ENCODE assay signal across 7 cellular contexts in the genomic region with DNA sequence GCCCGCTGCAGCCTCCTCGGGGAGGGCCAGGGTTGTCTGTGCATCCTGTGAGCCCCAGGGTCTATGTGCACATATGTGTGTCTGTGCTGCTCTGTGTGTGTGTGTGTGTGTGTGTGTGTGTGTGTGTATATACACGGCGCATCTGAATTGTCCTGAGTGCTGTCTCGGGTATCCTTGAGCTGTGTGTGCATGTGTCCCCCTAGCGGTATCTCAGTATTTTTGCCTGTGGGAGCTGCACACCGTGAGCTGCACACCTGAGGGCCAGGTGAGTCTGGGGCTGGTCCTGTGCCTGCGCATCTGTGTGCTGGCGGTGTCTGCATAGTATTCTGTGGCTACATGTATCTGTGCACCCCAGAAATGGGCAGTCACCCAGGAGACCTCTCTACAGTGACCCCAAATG. TPM values are rescaled to one million over a fixed set of nuclear protein-coding genes. Genes with fewer than 3 reads are reported as not detected.
DNase-seq lines count a peak whose midpoint lies in the region; ATAC-seq, FAIRE-seq and TF ChIP-seq lines count a peak whose summit lies in the region.
"Not testable (repeated sequence)": the region's sequence is repeated elsewhere in the genome, so short reads cannot be mapped to it uniquely, and the experiment has no call there.

No MANE protein-coding gene starts in this region.

- ATAC-seq in HCT116 (peak; percentile 82), T-cell (replicated peaks in 1 of 4) (peak; percentile 55 to 78 (median 75)), K562 (peak; percentile 72), heart right ventricle (peak in 5 of 8 donors; percentile 38 to 61 (median 56)), memory B cell (ENCODE audit: low read depth) (peak; percentile 62)
- ATAC-seq in activated CD8-positive, alpha-beta T cell treated with anti-CD3 and anti-CD28 coated beads, Interleukin-2, amount 10 ng/mL, durations not matched to agents 7 days and 5 days, result peak; percentile 47
- peak; percentile 31 to 69 for ATAC-seq in stimulated activated naive B cell treated with anti-CD40 and anti-IgM and Interleukin-4, amounts not matched to agents 10 μg/mL and 1 μg/mL and 100 μg/mL, for 72 hours (replicated peaks)

- not testable (repeated sequence) for H3K79me2 ChIP-seq in HCT116 (ENCODE audit: insufficient read depth, low read length); K562 (ENCODE audit: control insufficient read depth, insufficient read depth, low read length)

- H3K4me3 ChIP-seq in HCT116 (replicated peaks in 1 of 2; ENCODE audit: low read depth in 1 of 2, low read length in 2 of 2); K562; heart right ventricle: not testable (repeated sequence)

- H3K4me2 ChIP-seq in HCT116 (ENCODE audit: low read length); K562 (ENCODE audit: insufficient read depth, low read length): not testable (repeated sequence)

- TF ChIP-seq EP300 in K562 (IDR thresholded peaks at IDR 0.05; ENCODE audit: low read length), result not testable (repeated sequence)

- not testable (repeated sequence) for H3K9me2 ChIP-seq in HCT116 (ENCODE audit: insufficient read depth)

- POLR2A ChIA-PET in HCT116 (lab: Charles Lee); T-cell (lab: Charles Lee); activated CD8-positive, alpha-beta T cell treated with anti-CD3 and anti-CD28 coated beads, Interleukin-2, amount 10 ng/mL, durations not matched to agents 7 days and 5 days (lab: Charles Lee); K562 (lab: Yijun Ruan, JAX): not testable (repeated sequence)

- not testable (repeated sequence) for H3K9ac ChIP-seq in HCT116 (ENCODE audit: low read length); K562 (ENCODE audit: insufficient read depth in 1 of 2, low read depth in 2 of 2, low read length in 2 of 2)

- TF ChIP-seq POLR2A in HCT116 (IDR thresholded peaks at IDR 0.05; ENCODE audit: borderline replicate concordance, extremely low read depth, insufficient read depth, insufficient read length); K562 (conservative IDR thresholded peaks at IDR 0.05): not testable (repeated sequence)

- not testable (repeated sequence) for FAIRE-seq in K562 (lab: Jason Lieb, UNC)

- H3K27ac ChIP-seq in HCT116 (ENCODE audit: low read depth, low read length); K562 (ENCODE audit: extremely low read depth, low read depth, low read length); heart right ventricle: not testable (repeated sequence)

- H3K4me1 Mint-ChIP-seq in T-cell; activated CD8-positive, alpha-beta T cell treated with anti-CD3 and anti-CD28 coated beads, Interleukin-2, amount 10 ng/mL, durations not matched to agents 7 days and 5 days (ENCODE audit: low read depth); memory B cell; stimulated activated naive B cell treated with anti-CD40 and anti-IgM and Interleukin-4, amounts not matched to agents 10 μg/mL and 1 μg/mL and 100 μg/mL, for 72 hours: not testable (repeated sequence)

- CTCF ChIA-PET in HCT116 (lab: Charles Lee); T-cell (lab: Charles Lee); activated CD8-positive, alpha-beta T cell treated with anti-CD3 and anti-CD28 coated beads, Interleukin-2, amount 10 ng/mL, durations not matched to agents 7 days and 5 days (lab: Charles Lee); K562 (lab: Yijun Ruan, JAX; ENCODE audit: low intra/inter-chr PET ratio): not testable (repeated sequence)

- not testable (repeated sequence) for H3K9me3 Mint-ChIP-seq in T-cell; activated CD8-positive, alpha-beta T cell treated with anti-CD3 and anti-CD28 coated beads, Interleukin-2, amount 10 ng/mL, durations not matched to agents 7 days and 5 days (ENCODE audit: insufficient read depth); memory B cell; stimulated activated naive B cell treated with anti-CD40 and anti-IgM and Interleukin-4, amounts not matched to agents 10 μg/mL and 1 μg/mL and 100 μg/mL, for 72 hours

- H3K9me1 ChIP-seq in K562 (ENCODE audit: control insufficient read depth, insufficient read depth, low read length), result not testable (repeated sequence)

- not testable (repeated sequence) for TF ChIP-seq RAD21 in HCT116 (IDR thresholded peaks at IDR 0.05; ENCODE audit: low read depth); K562 (CRISPR knock-in tag; conservative IDR thresholded peaks at IDR 0.05 in 1 of 2, IDR thresholded peaks at IDR 0.05 in 1 of 2)

- H3K27me3 ChIP-seq in HCT116 (ENCODE audit: insufficient read depth, low read length); K562 (ENCODE audit: control insufficient read depth in 2 of 2, insufficient read depth in 2 of 2, low read length in 2 of 2); heart right ventricle: not testable (repeated sequence)

- not testable (repeated sequence) for H2AFZ ChIP-seq in HCT116 (ENCODE audit: low read depth, low read length, poor library complexity, severe bottlenecking); K562 (ENCODE audit: low read depth, low read length)

- not testable (repeated sequence) for H3K4me3 Mint-ChIP-seq in T-cell; activated CD8-positive, alpha-beta T cell treated with anti-CD3 and anti-CD28 coated beads, Interleukin-2, amount 10 ng/mL, durations not matched to agents 7 days and 5 days; memory B cell; stimulated activated naive B cell treated with anti-CD40 and anti-IgM and Interleukin-4, amounts not matched to agents 10 μg/mL and 1 μg/mL and 100 μg/mL, for 72 hours

- DNase-seq in HCT116 (ENCODE audit: low read depth, low spot score); T-cell; activated CD8-positive, alpha-beta T cell treated with anti-CD3 and anti-CD28 coated beads, Interleukin-2, amount 10 ng/mL, durations not matched to agents 7 days and 5 days; K562 (ENCODE audit: extremely low read depth in 1 of 4, low spot score in 3 of 4); heart right ventricle; memory B cell (ENCODE audit: low spot score in 2 of 2); stimulated activated naive B cell treated with anti-CD40 and anti-IgM and Interleukin-4, amounts not matched to agents 10 μg/mL and 1 μg/mL and 100 μg/mL, for 72 hours: not testable (repeated sequence)

- not testable (repeated sequence) for H3K4me1 ChIP-seq in HCT116 (ENCODE audit: control insufficient read depth in 1 of 2, insufficient read depth in 2 of 2, low read length in 2 of 2); K562 (replicated peaks in 1 of 2; ENCODE audit: control insufficient read depth in 2 of 2, insufficient read depth in 2 of 2, low read length in 2 of 2); heart right ventricle

- not testable (repeated sequence) for H3K9me3 ChIP-seq in HCT116 (ENCODE audit: control insufficient read depth in 1 of 2, insufficient read depth in 1 of 2, low read depth in 1 of 2, low read length in 2 of 2); K562 (replicated peaks; ENCODE audit: control insufficient read depth, insufficient read depth, low read depth, low read length); heart right ventricle

- not testable (repeated sequence) for H3K36me3 Mint-ChIP-seq in T-cell; activated CD8-positive, alpha-beta T cell treated with anti-CD3 and anti-CD28 coated beads, Interleukin-2, amount 10 ng/mL, durations not matched to agents 7 days and 5 days (ENCODE audit: low read depth); memory B cell; stimulated activated naive B cell treated with anti-CD40 and anti-IgM and Interleukin-4, amounts not matched to agents 10 μg/mL and 1 μg/mL and 100 μg/mL, for 72 hours

- not testable (repeated sequence) for H3K36me3 ChIP-seq in HCT116 (ENCODE audit: control insufficient read depth in 1 of 2, insufficient read depth in 2 of 2, low read length in 2 of 2); K562 (ENCODE audit: control insufficient read depth, insufficient read depth, low read length); heart right ventricle

- H4K20me1 ChIP-seq in HCT116 (ENCODE audit: insufficient read depth); K562 (replicated peaks; ENCODE audit: control insufficient read depth, insufficient read depth, low read length): not testable (repeated sequence)

- H3K27me3 Mint-ChIP-seq in T-cell; activated CD8-positive, alpha-beta T cell treated with anti-CD3 and anti-CD28 coated beads, Interleukin-2, amount 10 ng/mL, durations not matched to agents 7 days and 5 days (ENCODE audit: low read depth); memory B cell; stimulated activated naive B cell treated with anti-CD40 and anti-IgM and Interleukin-4, amounts not matched to agents 10 μg/mL and 1 μg/mL and 100 μg/mL, for 72 hours: not testable (repeated sequence)

- BruUV-seq in HCT116 (replicated peaks; lab: Mats Ljungman, UMichigan); K562 (replicated peaks; lab: Mats Ljungman, UMichigan): not testable (repeated sequence)

- RAD21 ChIA-PET in HCT116 (lab: Charles Lee; ENCODE audit: low non-redundant PET in 1 of 2, low total read pairs in 2 of 2, uncharacterized antibody in 2 of 2, unreplicated experiment in 2 of 2), result not testable (repeated sequence)

- in situ Hi-C loops in K562 (cut with MboI), result loop anchor here (5.0 to 10.0 kb wide), 2 partner anchors 75 to 367 kb away; no protein-coding TSS in a partner anchor

- WGBS in K562 (ENCODE audit: insufficient coverage, low coverage, missing lambda C conversion rate), result 76% methylated on average over 2 of the region's 9 CpGs
- WGBS in heart right ventricle, 2 donors, result 16 to 26% methylated on average over 4 to 5 of the region's 9 CpGs

- TF ChIP-seq CTCF in HCT116 (IDR thresholded peaks at IDR 0.05 in 2 of 3, conservative IDR thresholded peaks at IDR 0.05 in 1 of 3; ENCODE audit: borderline replicate concordance in 1 of 3, insufficient read depth in 1 of 3, low read depth in 2 of 3, low read length in 2 of 3); K562 (IDR thresholded peaks at IDR 0.05 in 2 of 3, conservative IDR thresholded peaks at IDR 0.05 in 1 of 3; ENCODE audit: insufficient read depth in 2 of 3, low read depth in 1 of 3, low read length in 3 of 3); heart right ventricle (IDR thresholded peaks at IDR 0.05): not testable (repeated sequence)

- intact Hi-C loops in HCT116 (cut with micrococcal nuclease); K562 (cut with micrococcal nuclease); heart right ventricle (cut with DNase I): not testable (repeated sequence)

- not testable (repeated sequence) for H3K27ac Mint-ChIP-seq in T-cell; activated CD8-positive, alpha-beta T cell treated with anti-CD3 and anti-CD28 coated beads, Interleukin-2, amount 10 ng/mL, durations not matched to agents 7 days and 5 days; memory B cell; stimulated activated naive B cell treated with anti-CD40 and anti-IgM and Interleukin-4, amounts not matched to agents 10 μg/mL and 1 μg/mL and 100 μg/mL, for 72 hours

RNA-seq across cellular contexts. Expression of a gene that starts 11.8 kb away (rescaled TPM):
- total RNA-seq in HCT116 (2021; ENCODE audit: unreplicated experiment), result 1.1 TPM
- 0.57 and 0.82 TPM in 2 replicates for polyA plus RNA-seq in HCT116 (2012)
- total RNA-seq in T-cell, result 1 to 10 TPM; 3.8 to 6.6 (median 4.5) TPM
- 1 to 10 TPM; 3.7 to 4.3 TPM for total RNA-seq in activated CD8-positive, alpha-beta T cell treated with anti-CD3 and anti-CD28 coated beads, Interleukin-2, amount 10 ng/mL, durations not matched to agents 7 days and 5 days
- total RNA-seq in K562 (2011; cell fraction: chromatin; rRNA removed; ENCODE audit: low replicate concordance), result 25.9 and 119 TPM in 2 replicates
- 4.0 and 9.3 TPM in 2 replicates for total RNA-seq in K562 (2011; cell fraction: nucleolus; rRNA removed)
- total RNA-seq in K562 (2011; cell fraction: nucleoplasm; rRNA removed), result 26.3 and 36.9 TPM in 2 replicates
- 1.1 and 1.6 TPM in 2 replicates for total RNA-seq in K562 (2014; rRNA removed)
- total RNA-seq in K562 (2014; rRNA removed; fragmentation: Illumina TruSeq; extraction: Trizol), result 2.4 and 2.9 TPM in 2 replicates
- 0.94 and 1.5 TPM in 2 replicates for total RNA-seq in K562 (2015; rRNA removed; fragmentation: Illumina TruSeq; extraction: Trizol)
- total RNA-seq in K562 (2021), result 0.89 and 1.4 TPM in 2 replicates
- polyA plus RNA-seq in K562 (2011; rRNA removed), result 0.69 and 0.89 TPM in 2 replicates
- polyA plus RNA-seq in K562 (2011; cell fraction: cytosol; rRNA removed), result 0.16 and 0.21 TPM in 2 replicates
- 1.3 and 1.6 TPM in 2 replicates for polyA plus RNA-seq in K562 (2011; cell fraction: nucleus; rRNA removed)
- 0.72 and 0.86 TPM in 2 replicates for polyA plus RNA-seq in K562 (2012)
- polyA plus RNA-seq in K562 (2014; fragmentation: Illumina TruSeq; extraction: Trizol), result 0.17 and 0.49 TPM in 2 replicates
- polyA plus RNA-seq in K562 (2014; fragmentation: Nextera tagmentation; extraction: Ambion mirVana), result under 1 TPM; 0.10 to 0.18 TPM
- polyA plus RNA-seq in K562 (2014; rRNA removed), result 1.2 TPM in 1 of 2 replicates, not detected in the other
- polyA minus RNA-seq in K562 (2011; rRNA and poly(A)+ RNA removed), result 5.0 and 7.1 TPM in 2 replicates
- polyA minus RNA-seq in K562 (2011; cell fraction: cytosol; rRNA and poly(A)+ RNA removed), result 1.5 TPM in 1 of 2 replicates, not detected in the other
- 2.4 and 2.6 TPM in 2 replicates for polyA minus RNA-seq in K562 (2011; cell fraction: nucleus; rRNA and poly(A)+ RNA removed)
- total RNA-seq in heart right ventricle, result 1 to 10 TPM in 1 of 10 donors, under 1 TPM in 4, not detected in 5; 0.22 to 1.3 (median 0.59) TPM
- polyA plus RNA-seq in heart right ventricle, result 1 to 10 TPM in 1 of 2 donors, under 1 TPM in 1; 0.10 to 1.4 TPM

RNA-seq across cellular contexts. Expression of a gene that starts 28.5 kb away (rescaled TPM):
- total RNA-seq in HCT116 (2021; ENCODE audit: unreplicated experiment) (680 TPM), T-cell (100 to 1,000 TPM; 196 to 414 (median 337) TPM), K562 (2014; rRNA removed) (611 and 748 TPM in 2 replicates), K562 (2014; rRNA removed; fragmentation: Illumina TruSeq; extraction: Trizol) (226 and 295 TPM in 2 replicates), K562 (2015; rRNA removed; fragmentation: Illumina TruSeq; extraction: Trizol) (297 and 300 TPM in 2 replicates), K562 (2021) (816 and 865 TPM in 2 replicates), heart right ventricle (100 to 1,000 TPM; 256 to 544 (median 401) TPM)
- polyA plus RNA-seq in HCT116 (2012), result 731 and 843 TPM in 2 replicates
- total RNA-seq in activated CD8-positive, alpha-beta T cell treated with anti-CD3 and anti-CD28 coated beads, Interleukin-2, amount 10 ng/mL, durations not matched to agents 7 days and 5 days, result 100 to 1,000 TPM; 442 to 461 TPM
- 481 and 617 TPM in 2 replicates for total RNA-seq in K562 (2011; cell fraction: chromatin; rRNA removed; ENCODE audit: low replicate concordance)
- 195 and 201 TPM in 2 replicates for total RNA-seq in K562 (2011; cell fraction: nucleolus; rRNA removed)
- 210 and 304 TPM in 2 replicates for total RNA-seq in K562 (2011; cell fraction: nucleoplasm; rRNA removed)
- polyA plus RNA-seq in K562 (2011; rRNA removed) (221 and 411 TPM in 2 replicates), K562 (2014; fragmentation: Illumina TruSeq; extraction: Trizol) (464 and 523 TPM in 2 replicates), K562 (2014; fragmentation: Nextera tagmentation; extraction: Ambion mirVana) (100 to 1,000 TPM; 131 to 169 TPM), K562 (2014; rRNA removed) (598 and 639 TPM in 2 replicates), heart right ventricle (1,000 to 10,000 TPM in 1 of 2 donors, 100 to 1,000 TPM in 1; 549 to 1,102 TPM)
- 360 and 763 TPM in 2 replicates for polyA plus RNA-seq in K562 (2011; cell fraction: cytosol; rRNA removed)
- 162 and 326 TPM in 2 replicates for polyA plus RNA-seq in K562 (2011; cell fraction: nucleus; rRNA removed)
- 477 and 725 TPM in 2 replicates for polyA plus RNA-seq in K562 (2012)
- polyA minus RNA-seq in K562 (2011; rRNA and poly(A)+ RNA removed), result 390 and 469 TPM in 2 replicates
- polyA minus RNA-seq in K562 (2011; cell fraction: cytosol; rRNA and poly(A)+ RNA removed), result 298 and 331 TPM in 2 replicates
- 65.6 and 71.5 TPM in 2 replicates for polyA minus RNA-seq in K562 (2011; cell fraction: nucleus; rRNA and poly(A)+ RNA removed)
